ENCODE assay signal across 20 cellular contexts in genomic region chr10:111072232-111072631, GRCh38. TPM values are rescaled to one million over a fixed set of nuclear protein-coding genes. Genes with fewer than 3 reads are reported as not detected.
"Had no signal": no experiment of that assay in that cellular context is flagged by ENCODE, and none has a peak within 500 bp of the region (broad histone marks: within the 10 kb centered on the region; RNA-seq: fewer than 3 reads in every experiment).

No MANE protein-coding gene starts in this region.

- H3K9me3 ChIP-seq: esophagus squamous epithelium, ovary, thoracic aorta, upper lobe of right lung had no signal

- H3K27ac ChIP-seq: esophagus squamous epithelium, ovary, spleen, thoracic aorta, upper lobe of right lung had no signal

- ATAC-seq: activated CD8-positive, alpha-beta T cell treated with anti-CD3 and anti-CD28 coated beads for 36 hours; activated T-helper 17 cell treated with anti-CD3 and anti-CD28 coated beads, Interleukin-2, amount 50 U/mL, for 72 hours; naive thymus-derived CD4-positive, alpha-beta T cell; sciatic nerve; stimulated activated memory B cell treated with anti-CD40 and anti-IgM and Interleukin-4, amounts not matched to agents 10 μg/mL and 1 μg/mL and 100 μg/mL, for 72 hours; upper lobe of right lung had no signal

- H3K27me3 ChIP-seq: ovary had no signal

- DNase-seq: activated CD4-positive, alpha-beta T cell treated with anti-CD3 and anti-CD28 coated beads for 48 hours; activated CD4-positive, CD25-positive, alpha-beta regulatory T cell; activated CD8-positive, alpha-beta T cell treated with anti-CD3 and anti-CD28 coated beads for 36 hours; activated naive CD4-positive, alpha-beta T cell; activated naive CD8-positive, alpha-beta T cell treated with anti-CD3 and anti-CD28 coated beads for 36 hours; activated T-cell treated with anti-CD3 and anti-CD28 coated beads, Interleukin-2, amount 50 U/mL, for 1 hour; amniotic stem cell; dermis blood vessel endothelial cell; effector memory CD4-positive, alpha-beta T cell; esophagus squamous epithelium; naive thymus-derived CD4-positive, alpha-beta T cell; ovary; spleen; stimulated activated CD4-positive, alpha-beta T cell treated with anti-CD3 and anti-CD28 coated beads, Interleukin-4, amount 100 ng/mL, for 4 hours; T-helper 9 cell; upper lobe of right lung had no signal

- H3K4me3 ChIP-seq: esophagus squamous epithelium, ovary, spleen, thoracic aorta, upper lobe of right lung had no signal

- H3K36me3 ChIP-seq: esophagus squamous epithelium, ovary, spleen, thoracic aorta, upper lobe of right lung had no signal

RNA-seq across cellular contexts. Expression of gene ADRA2A, which starts 4.6 kb away (rescaled TPM):
- polyA plus RNA-seq: naive thymus-derived CD4-positive, alpha-beta T cell had no signal
